Comparison of ENCODE assay signal across 12 cellular contexts in genomic region chr16:1985466-1986150, GRCh38. TPM values are rescaled to one million over a fixed set of nuclear protein-coding genes. Genes with fewer than 3 reads are reported as not detected.
DNase-seq lines count a peak whose midpoint lies in the region; ATAC-seq lines count a peak whose summit lies in the region.
"Had no signal": no experiment of that assay in that cellular context is flagged by ENCODE, and none has a peak within 500 bp of the region (broad histone marks: within the 10 kb centered on the region; RNA-seq: fewer than 3 reads in every experiment).

No MANE protein-coding gene starts in this region.

- peaks cover 26% of the 10 kb centered on the region for H3K4me1 ChIP-seq in effector memory CD4-positive, alpha-beta T cell (ENCODE audit: control insufficient read depth, insufficient read depth, low read length, poor library complexity, severe bottlenecking)

- peaks cover 21% of the 10 kb centered on the region for H3K4me1 Mint-ChIP-seq in stimulated activated naive CD8-positive, alpha-beta T cell treated with anti-CD3 and anti-CD28 coated beads, Interleukin-15, Interleukin-2, amounts not matched to agents 100 ng/mL and 50 ng/mL, for 24 hours (ENCODE audit: low read depth)
- H3K4me1 Mint-ChIP-seq in activated T-helper 1 cell treated with anti-CD3 and anti-CD28 coated beads, Interleukin-12 subunit alpha, Interleukin-12 subunit beta, Interleukin-2, Interleukin-4 antibody, amounts not matched to agents 30 ng/mL and 10 ng/mL and 1 ng/mL, durations not matched to agents 14 hours and 24 hours and 36 hours (ENCODE audit: low read depth) = peaks cover 8% of the 10 kb centered on the region
- H3K4me1 Mint-ChIP-seq in memory B cell = peaks cover 19% of the 10 kb centered on the region

- H3K4me3 Mint-ChIP-seq in stimulated activated naive CD8-positive, alpha-beta T cell treated with anti-CD3 and anti-CD28 coated beads, Interleukin-15, Interleukin-2, amounts not matched to agents 100 ng/mL and 50 ng/mL, for 24 hours = peak overlapping the region; percentile 86
- H3K4me3 Mint-ChIP-seq in activated T-helper 1 cell treated with anti-CD3 and anti-CD28 coated beads, Interleukin-12 subunit alpha, Interleukin-12 subunit beta, Interleukin-2, Interleukin-4 antibody, amounts not matched to agents 30 ng/mL and 10 ng/mL and 1 ng/mL, durations not matched to agents 14 hours and 24 hours and 36 hours = peak overlapping the region; percentile 84
- peak overlapping the region; percentile 78 for H3K4me3 Mint-ChIP-seq in memory B cell

- no peaks in the 10 kb centered on the region for H3K9me3 ChIP-seq in effector memory CD4-positive, alpha-beta T cell (ENCODE audit: control insufficient read depth, low read length)

- peaks cover 17% of the 10 kb centered on the region for H3K36me3 ChIP-seq in effector memory CD4-positive, alpha-beta T cell (ENCODE audit: control insufficient read depth, insufficient read depth, low read length)

- peaks cover 7% of the 10 kb centered on the region for H3K36me3 Mint-ChIP-seq in stimulated activated naive CD8-positive, alpha-beta T cell treated with anti-CD3 and anti-CD28 coated beads, Interleukin-15, Interleukin-2, amounts not matched to agents 100 ng/mL and 50 ng/mL, for 24 hours (ENCODE audit: low read depth)
- peaks cover 14% of the 10 kb centered on the region for H3K36me3 Mint-ChIP-seq in activated T-helper 1 cell treated with anti-CD3 and anti-CD28 coated beads, Interleukin-12 subunit alpha, Interleukin-12 subunit beta, Interleukin-2, Interleukin-4 antibody, amounts not matched to agents 30 ng/mL and 10 ng/mL and 1 ng/mL, durations not matched to agents 14 hours and 24 hours and 36 hours (ENCODE audit: low read depth)
- H3K36me3 Mint-ChIP-seq in memory B cell = peaks cover 10% of the 10 kb centered on the region

- H3K4me3 ChIP-seq in effector memory CD4-positive, alpha-beta T cell (ENCODE audit: insufficient read depth, low read depth, low read length, poor library complexity, severe bottlenecking) = no peak overlapping the region

- peaks cover 27% of the 10 kb centered on the region for H3K27me3 ChIP-seq in effector memory CD4-positive, alpha-beta T cell (replicated peaks; ENCODE audit: control insufficient read depth, insufficient read depth, low read length, poor library complexity, severe bottlenecking)

- no peak overlapping the region for H3K27ac Mint-ChIP-seq in stimulated activated naive CD8-positive, alpha-beta T cell treated with anti-CD3 and anti-CD28 coated beads, Interleukin-15, Interleukin-2, amounts not matched to agents 100 ng/mL and 50 ng/mL, for 24 hours
- H3K27ac Mint-ChIP-seq in activated T-helper 1 cell treated with anti-CD3 and anti-CD28 coated beads, Interleukin-12 subunit alpha, Interleukin-12 subunit beta, Interleukin-2, Interleukin-4 antibody, amounts not matched to agents 30 ng/mL and 10 ng/mL and 1 ng/mL, durations not matched to agents 14 hours and 24 hours and 36 hours = no peak overlapping the region
- no peak overlapping the region for H3K27ac Mint-ChIP-seq in memory B cell

- DNase-seq in stimulated activated naive CD8-positive, alpha-beta T cell treated with anti-CD3 and anti-CD28 coated beads, Interleukin-15, Interleukin-2, amounts not matched to agents 100 U/mL and 50 U/mL, for 24 hours = no peak
- DNase-seq in activated T-helper 1 cell treated with anti-CD3 and anti-CD28 coated beads, Interleukin-12 subunit alpha, Interleukin-12 subunit beta, Interleukin-2, Interleukin-4 antibody, amounts not matched to agents 30 ng/mL and 10 ng/mL and 1 ng/mL, durations not matched to agents 14 hours and 24 hours and 36 hours (ENCODE audit: low spot score) = no peak
- no peak for DNase-seq in memory B cell (ENCODE audit: low spot score in 2 of 2)
- no peak for DNase-seq in effector memory CD4-positive, alpha-beta T cell
- DNase-seq in NCI-H1436 treated with DMSO at 0.1 percent for 48 hours (lab: John Stamatoyannopoulos, UW) = no peak
- DNase-seq: activated naive CD4-positive, alpha-beta T cell; NCI-H1436 had no signal

- ATAC-seq in stimulated activated naive CD8-positive, alpha-beta T cell treated with anti-CD3 and anti-CD28 coated beads, Interleukin-15, Interleukin-2, amounts not matched to agents 100 U/mL and 50 U/mL, for 24 hours = no peak
- ATAC-seq in memory B cell (ENCODE audit: low read depth) = no peak
- no peak for ATAC-seq in HG03280 (IDR thresholded peaks at IDR 0.05; ENCODE audit: unreplicated experiment)
- ATAC-seq in GM21360 (IDR thresholded peaks at IDR 0.05; ENCODE audit: unreplicated experiment) = no peak

- H3K27me3 Mint-ChIP-seq in stimulated activated naive CD8-positive, alpha-beta T cell treated with anti-CD3 and anti-CD28 coated beads, Interleukin-15, Interleukin-2, amounts not matched to agents 100 ng/mL and 50 ng/mL, for 24 hours = peaks cover 37% of the 10 kb centered on the region
- H3K27me3 Mint-ChIP-seq in activated T-helper 1 cell treated with anti-CD3 and anti-CD28 coated beads, Interleukin-12 subunit alpha, Interleukin-12 subunit beta, Interleukin-2, Interleukin-4 antibody, amounts not matched to agents 30 ng/mL and 10 ng/mL and 1 ng/mL, durations not matched to agents 14 hours and 24 hours and 36 hours (ENCODE audit: insufficient read depth) = peaks cover 32% of the 10 kb centered on the region
- peaks cover 9% of the 10 kb centered on the region for H3K27me3 Mint-ChIP-seq in memory B cell

- H3K9me3 Mint-ChIP-seq in stimulated activated naive CD8-positive, alpha-beta T cell treated with anti-CD3 and anti-CD28 coated beads, Interleukin-15, Interleukin-2, amounts not matched to agents 100 ng/mL and 50 ng/mL, for 24 hours = no peaks in the 10 kb centered on the region
- no peaks in the 10 kb centered on the region for H3K9me3 Mint-ChIP-seq in activated T-helper 1 cell treated with anti-CD3 and anti-CD28 coated beads, Interleukin-12 subunit alpha, Interleukin-12 subunit beta, Interleukin-2, Interleukin-4 antibody, amounts not matched to agents 30 ng/mL and 10 ng/mL and 1 ng/mL, durations not matched to agents 14 hours and 24 hours and 36 hours
- H3K9me3 Mint-ChIP-seq in memory B cell = no peaks in the 10 kb centered on the region

- no peak overlapping the region for H3K27ac ChIP-seq in effector memory CD4-positive, alpha-beta T cell (ENCODE audit: insufficient read depth, low read length, poor library complexity, severe bottlenecking)

- intact Hi-C loops in activated T-helper 1 cell treated with anti-CD3 and anti-CD28 coated beads, Interleukin-12 subunit alpha, Interleukin-12 subunit beta, Interleukin-2, Interleukin-4 antibody, amounts not matched to agents 30 ng/mL and 10 ng/mL and 1 ng/mL, durations not matched to agents 14 hours and 24 hours and 36 hours (cut with micrococcal nuclease) = no loop called here

RNA-seq across cellular contexts. Expression of gene GFER, which starts 1.6 kb away (rescaled TPM):
- 46.2 and 54.0 TPM in 2 replicates for total RNA-seq in activated T-helper 1 cell treated with anti-CD3 and anti-CD28 coated beads, Interleukin-12 subunit alpha, Interleukin-12 subunit beta, Interleukin-2, Interleukin-4 antibody, amounts not matched to agents 30 ng/mL and 10 ng/mL and 1 ng/mL, durations not matched to agents 14 hours and 24 hours and 36 hours

RNA-seq across cellular contexts. Expression of gene SYNGR3, which starts 4.2 kb away (rescaled TPM):
- total RNA-seq in activated T-helper 1 cell treated with anti-CD3 and anti-CD28 coated beads, Interleukin-12 subunit alpha, Interleukin-12 subunit beta, Interleukin-2, Interleukin-4 antibody, amounts not matched to agents 30 ng/mL and 10 ng/mL and 1 ng/mL, durations not matched to agents 14 hours and 24 hours and 36 hours = 21.2 and 26.3 TPM in 2 replicates

RNA-seq across cellular contexts. Expression of gene NOXO1, which starts 4.3 kb away (rescaled TPM):
- total RNA-seq in activated T-helper 1 cell treated with anti-CD3 and anti-CD28 coated beads, Interleukin-12 subunit alpha, Interleukin-12 subunit beta, Interleukin-2, Interleukin-4 antibody, amounts not matched to agents 30 ng/mL and 10 ng/mL and 1 ng/mL, durations not matched to agents 14 hours and 24 hours and 36 hours = 0.24 TPM in 1 of 2 replicates, not detected in the other
- total RNA-seq: Daoy, SK-MEL-5 had no signal

RNA-seq across cellular contexts. Expression of gene TBL3, which starts 13.8 kb away (rescaled TPM):
- total RNA-seq in activated T-helper 1 cell treated with anti-CD3 and anti-CD28 coated beads, Interleukin-12 subunit alpha, Interleukin-12 subunit beta, Interleukin-2, Interleukin-4 antibody, amounts not matched to agents 30 ng/mL and 10 ng/mL and 1 ng/mL, durations not matched to agents 14 hours and 24 hours and 36 hours = 84.9 and 87.3 TPM in 2 replicates

RNA-seq across cellular contexts. Expression of gene RNF151, which starts 19.0 kb away (rescaled TPM):
- total RNA-seq in activated T-helper 1 cell treated with anti-CD3 and anti-CD28 coated beads, Interleukin-12 subunit alpha, Interleukin-12 subunit beta, Interleukin-2, Interleukin-4 antibody, amounts not matched to agents 30 ng/mL and 10 ng/mL and 1 ng/mL, durations not matched to agents 14 hours and 24 hours and 36 hours = 0.70 and 0.93 TPM in 2 replicates
- total RNA-seq: Daoy, SK-MEL-5 had no signal
